ENCODE assay signal across 1 cellular context in the genomic region with DNA sequence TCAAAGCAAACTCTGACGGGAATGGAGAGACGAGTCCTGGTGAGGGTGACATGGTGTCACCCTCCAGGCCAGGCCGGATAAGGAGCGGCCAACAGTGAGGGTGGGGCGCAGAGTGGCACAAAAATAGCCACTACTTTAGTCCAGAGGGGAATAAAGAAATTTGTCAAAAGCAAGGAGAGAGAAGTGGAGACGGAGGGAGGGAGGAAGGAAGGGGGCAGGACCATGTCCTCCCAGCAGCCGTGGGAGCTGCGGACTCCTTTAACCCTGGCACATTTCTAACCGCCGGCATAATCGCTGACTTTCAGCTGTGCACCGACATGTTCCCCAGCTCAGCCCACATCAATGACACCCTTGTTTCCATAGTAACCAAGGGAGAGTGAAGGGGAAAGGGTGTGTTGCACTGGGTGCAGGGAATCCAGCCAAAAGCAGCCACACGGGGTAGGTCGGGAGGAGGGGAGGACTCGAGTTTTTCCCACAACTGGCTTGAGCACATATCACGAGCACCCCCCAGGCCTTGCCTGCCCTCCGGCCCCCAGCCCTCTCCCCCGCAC.
TF ChIP-seq lines count a peak whose summit lies in the region.

No MANE protein-coding gene starts in this region.

TF ChIP-seq in H1, 55 proteins besides CTCF, POLR2A, EP300 and RAD21:
- TF ChIP-seq ZNF274 (IDR thresholded peaks at IDR 0.05; ENCODE audit: borderline replicate concordance, extremely low read depth, low read length) (no peak), CHD2 (IDR thresholded peaks at IDR 0.05; ENCODE audit: low read length) (no peak), CHD1 (IDR thresholded peaks at IDR 0.05; ENCODE audit: low read depth, low read length) (no peak), SIX5 (IDR thresholded peaks at IDR 0.05; ENCODE audit: low read depth, low read length) (no peak), RFX5 (IDR thresholded peaks at IDR 0.05; ENCODE audit: borderline replicate concordance, low read depth, low read length) (peak; percentile 43; the same call in 1 of the 2 replicates)
